Comparison of ENCODE assay signal across 19 cellular contexts in the genomic region with DNA sequence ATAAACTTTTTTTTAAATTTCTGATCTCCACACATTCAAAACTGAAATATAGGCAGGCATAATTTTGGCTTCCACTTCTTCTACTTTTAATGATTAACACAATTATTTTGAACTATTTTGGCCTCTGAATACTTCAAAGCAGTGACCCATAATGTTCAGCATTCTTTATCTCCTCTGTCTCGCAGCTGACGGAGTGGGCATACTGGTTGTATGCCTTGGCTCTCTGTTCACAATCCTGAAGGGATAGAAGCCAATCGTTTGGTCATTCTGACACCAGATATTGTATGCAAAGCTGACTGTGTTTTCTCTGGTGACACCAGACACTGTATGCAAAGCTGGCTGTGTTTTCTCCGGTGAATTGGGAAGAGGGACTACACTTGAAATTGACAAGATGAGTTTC.
"Had no signal": no experiment of that assay in that cellular context is flagged by ENCODE, and none has a peak within 500 bp of the region (broad histone marks: within the 10 kb centered on the region; RNA-seq: fewer than 3 reads in every experiment).

No MANE protein-coding gene starts in this region.

- H3K36me3 ChIP-seq: adrenal gland, right atrium auricular region, tibial nerve, uterus had no signal

- H3K4me1 Mint-ChIP-seq: T-cell had no signal

- H3K4me3 ChIP-seq: adrenal gland, right atrium auricular region, skin epidermis, tibial nerve, uterus had no signal

- H3K4me3 Mint-ChIP-seq: T-cell had no signal

- H3K4me1 ChIP-seq: adrenal gland, right atrium auricular region, tibial nerve, uterus had no signal

- H3K27ac Mint-ChIP-seq: T-cell had no signal

- H3K27me3 ChIP-seq: adrenal gland, right atrium auricular region, tibial nerve, uterus had no signal

- ATAC-seq: esophagus mucosa, T-cell had no signal

- DNase-seq: activated CD4-positive, alpha-beta T cell treated with anti-CD3 and anti-CD28 coated beads, Interleukin-2, amount 50 U/mL, for 4 hours; activated CD4-positive, CD25-positive, alpha-beta regulatory T cell treated with anti-CD3 and anti-CD28 coated beads, Interleukin-2, amount 50 U/mL, for 72 hours; activated effector memory CD4-positive, alpha-beta T cell treated with Interleukin-2 at 50 U/mL for 16 hours; activated naive CD4-positive, alpha-beta T cell treated with anti-CD3 and anti-CD28 coated beads, Interleukin-2, amount 50 U/mL, for 16 hours; adrenal gland; caudate nucleus; hippocampal formation; midbrain; stimulated activated CD4-positive, alpha-beta T cell treated with anti-CD3 and anti-CD28 coated beads, Interleukin-4, amount 100 ng/mL, for 4 hours; stimulated activated CD8-positive, alpha-beta memory T cell treated with anti-CD3 and anti-CD28 coated beads, Interleukin-4, amount 100 ng/mL, for 48 hours; stimulated activated naive CD4-positive, alpha-beta T cell treated with Interleukin-2 at 50 U/mL for 16 hours; substantia nigra; T-cell; T1000; uterus had no signal

- H3K27me3 Mint-ChIP-seq: T-cell had no signal

- H3K27ac ChIP-seq: adrenal gland, right atrium auricular region, skin epidermis, tibial nerve, uterus had no signal

- H3K36me3 Mint-ChIP-seq: T-cell had no signal

- H3K9me3 ChIP-seq: adrenal gland, right atrium auricular region, uterus had no signal
